ENCODE assay signal across 8 cellular contexts in the genomic region with DNA sequence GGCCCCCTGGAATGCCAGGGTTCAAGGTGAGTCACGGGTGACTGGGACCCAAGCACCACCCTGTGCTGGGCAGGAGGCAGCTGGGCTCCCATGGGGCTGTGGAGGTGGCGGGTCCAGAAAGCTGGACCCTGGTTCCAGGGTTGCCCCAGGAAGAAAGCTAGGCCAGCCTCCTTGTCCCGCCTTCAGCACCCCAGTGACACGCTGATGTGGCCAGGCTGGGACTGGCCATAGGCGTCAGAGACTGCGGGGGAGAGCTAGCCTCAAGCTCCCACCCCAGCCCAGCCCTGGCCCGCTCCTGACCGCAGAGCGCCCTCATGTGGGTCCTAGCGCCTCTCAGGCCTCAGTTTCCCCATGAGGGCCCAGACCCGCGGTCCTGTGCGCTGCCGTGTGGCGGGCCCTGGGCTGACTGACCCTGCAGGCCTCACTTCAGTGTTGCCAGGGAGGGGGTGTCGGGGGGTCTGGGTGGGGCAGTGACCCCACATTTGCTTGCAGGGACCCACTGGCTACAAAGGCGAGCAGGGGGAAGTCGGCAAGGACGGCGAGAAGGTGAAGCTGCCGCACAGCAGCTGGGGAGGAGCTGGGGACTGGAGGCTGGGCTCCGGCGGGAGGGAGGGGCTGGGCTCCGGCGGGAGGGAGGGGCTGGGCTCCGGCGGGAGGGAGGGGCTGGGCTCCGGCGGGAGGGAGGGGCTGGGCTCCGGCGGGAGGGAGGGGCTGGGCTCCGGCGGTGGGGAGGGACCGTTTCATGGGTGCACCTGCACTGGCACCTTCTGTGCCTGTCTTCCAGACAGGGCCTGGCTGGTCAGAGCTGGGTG.
DNase-seq lines count a peak whose midpoint lies in the region; ATAC-seq and TF ChIP-seq lines count a peak whose summit lies in the region.

No MANE protein-coding gene starts in this region.

- no peak for DNase-seq in SK-N-MC (ENCODE audit: low read depth, low spot score)
- DNase-seq in effector CD8-positive, alpha-beta T cell (lab: John Stamatoyannopoulos, UW): peak; percentile 29
- no peak for DNase-seq in tibial artery
- DNase-seq in RWPE1 (ENCODE audit: low spot score): no peak

- TF ChIP-seq CTCF in C4-2B (conservative IDR thresholded peaks at IDR 0.05): no peak
- TF ChIP-seq CTCF in neutrophil (IDR thresholded peaks at IDR 0.05): no peak
- no peak for TF ChIP-seq CTCF in tibial artery (IDR thresholded peaks at IDR 0.05)
- TF ChIP-seq CTCF in RWPE1 (conservative IDR thresholded peaks at IDR 0.05; ENCODE audit: low read depth): no peak

- H3K9me3 ChIP-seq in SK-N-MC (ENCODE audit: low read depth, low read length): no peaks in the 10 kb centered on the region
- H3K9me3 ChIP-seq in neutrophil: no peaks in the 10 kb centered on the region
- H3K9me3 ChIP-seq in tibial artery: no peaks in the 10 kb centered on the region

- no peaks in the 10 kb centered on the region for H3K36me3 ChIP-seq in SK-N-MC (ENCODE audit: insufficient read depth, low read length)
- H3K36me3 ChIP-seq in neutrophil: no peaks in the 10 kb centered on the region
- H3K36me3 ChIP-seq in tibial artery: no peaks in the 10 kb centered on the region

- CTCF ChIA-PET in RWPE1 (lab: Yijun Ruan, JAX): interaction anchor here (0.5 to 1.2 kb wide), 4 partner anchors 14 to 704 kb away, joined by 3 read pairs; no protein-coding TSS in a partner anchor

- H3K4me1 ChIP-seq in neutrophil (ENCODE audit: control insufficient read depth in 1 of 2, insufficient read depth in 1 of 2, low read depth in 1 of 2, low read length in 1 of 2) (peaks cover 7 to 9% of the 10 kb centered on the region in 2 experiments), tibial artery (peaks cover 0 to 18% (median 9%) of the 10 kb centered on the region in 4 donors)

- POLR2A ChIA-PET in RWPE1 (lab: Yijun Ruan, JAX; ENCODE audit: low non-redundant PET): no interaction called here

- ATAC-seq in HG02798 (IDR thresholded peaks at IDR 0.05; ENCODE audit: poor library complexity, unreplicated experiment): peak; percentile 33
- no peak for ATAC-seq in HG02588 (IDR thresholded peaks at IDR 0.05; ENCODE audit: unreplicated experiment)

- peaks cover 30% of the 10 kb centered on the region for H3K27me3 ChIP-seq in neutrophil
- peaks cover 0 to 60% of the 10 kb centered on the region in 2 donors for H3K27me3 ChIP-seq in tibial artery

- H3K27ac ChIP-seq in C4-2B (peak overlapping the region; percentile 58), SK-N-MC (no peak overlapping the region), neutrophil (no peak overlapping the region), tibial artery (no peak overlapping the region), RWPE1 (no peak overlapping the region)

- H3K4me3 ChIP-seq in SK-N-MC (peak overlapping the region; percentile 56), neutrophil (ENCODE audit: low read depth in 1 of 2, low read length in 1 of 2) (peak overlapping the region; percentile 43 to 49), tibial artery (no peak overlapping the region)

- intact Hi-C loops in tibial artery (cut with DNase I; ENCODE audit: low total_unique reads): no loop called here

- H3K9ac ChIP-seq in SK-N-MC (ENCODE audit: insufficient read length): no peak overlapping the region

Comparison
In these comparisons a context has a peak if more than half of its experiments do, and no peak if none do; other contexts are left out.
1. H3K4me3 ChIP-seq: peak in SK-N-MC (single experiment) and neutrophil (2 of 2); none in tibial artery (0 of 2).